In genomic region chr5:54390015-54390414, GRCh38 we compare ENCODE assay signal across 9 cellular contexts.
DNase-seq lines count a peak whose midpoint lies in the region; ATAC-seq and TF ChIP-seq lines count a peak whose summit lies in the region.
"Had no signal": no experiment of that assay in that cellular context is flagged by ENCODE, and none has a peak within 500 bp of the region (broad histone marks: within the 10 kb centered on the region; RNA-seq: fewer than 3 reads in every experiment).

No MANE protein-coding gene starts in this region.

- no peaks in the 10 kb centered on the region for H3K9me3 ChIP-seq in body of pancreas

- H3K36me3 ChIP-seq in body of pancreas (replicated peaks in 1 of 2; ENCODE audit: insufficient read depth in 1 of 2, low read depth in 2 of 2), result no peaks in the 10 kb centered on the region

- H3K27me3 ChIP-seq in body of pancreas, result no peaks in the 10 kb centered on the region

- peak; percentile 89 for DNase-seq in ELR (ENCODE audit: low read depth)
- DNase-seq in NCI-H2107 treated with DMSO at 0.1 percent for 48 hours (lab: John Stamatoyannopoulos, UW; ENCODE audit: unreplicated experiment), result peak; percentile 71
- peak; percentile 50 to 71 (median 60) for DNase-seq in body of pancreas
- DNase-seq in myocyte (ENCODE audit: low read depth), result peak; percentile 84
- no peak for DNase-seq in NCI-H2227 (lab: John Stamatoyannopoulos, UW; ENCODE audit: unreplicated experiment)
- DNase-seq in stimulated activated CD4-positive, alpha-beta T cell treated with anti-CD3 and anti-CD28 coated beads, Interleukin-12 subunit alpha, Interleukin-12 subunit beta, amount 100 ng/mL, for 4 hours, result no peak
- no peak for DNase-seq in activated CD4-positive, alpha-beta T cell treated with anti-CD3 and anti-CD28 coated beads for 48 hours

- TF ChIP-seq POLR2A in body of pancreas (IDR thresholded peaks at IDR 0.05), result no peak

- ATAC-seq in body of pancreas (peak; percentile 89), GM21526 (IDR thresholded peaks at IDR 0.05; ENCODE audit: low FRiP score, unreplicated experiment) (no peak)

- H3K4me3 ChIP-seq in body of pancreas, result no peak overlapping the region

- peak overlapping the region in 2 of 4 donors; percentile 39 to 64 for H3K27ac ChIP-seq in body of pancreas
- H3K27ac ChIP-seq: HL-60 had no signal

- no peak for TF ChIP-seq CTCF in body of pancreas (IDR thresholded peaks at IDR 0.05)

- no peaks in the 10 kb centered on the region for H3K4me1 ChIP-seq in body of pancreas

- intact Hi-C loops in body of pancreas (cut with DNase I), result no loop called here

Comparison
In these comparisons a context has a peak if more than half of its experiments do, and no peak if none do; other contexts are left out.
1. DNase-seq: peak in ELR (single experiment), NCI-H2107 treated with DMSO at 0.1 percent for 48 hours (single experiment), body of pancreas (4 of 4) and myocyte (single experiment); none in NCI-H2227 (single experiment), stimulated activated CD4-positive, alpha-beta T cell treated with anti-CD3 and anti-CD28 coated beads, Interleukin-12 subunit alpha, Interleukin-12 subunit beta, amount 100 ng/mL, for 4 hours (single experiment) and activated CD4-positive, alpha-beta T cell treated with anti-CD3 and anti-CD28 coated beads for 48 hours (single experiment).